25 cellular contexts compared by ENCODE assay signal in genomic region chr3:51935886-51936755, GRCh38. TPM values are rescaled to one million over a fixed set of nuclear protein-coding genes. Genes with fewer than 3 reads are reported as not detected.
A peak's percentile ranks its signal among the peaks of the same experiment; 100 is the strongest.
DNase-seq lines count a peak whose midpoint lies in the region; ATAC-seq and TF ChIP-seq lines count a peak whose summit lies in the region.
"Had no signal": no experiment of that assay in that cellular context is flagged by ENCODE, and none has a peak within 500 bp of the region (broad histone marks: within the 10 kb centered on the region; RNA-seq: fewer than 3 reads in every experiment).

No MANE protein-coding gene starts in this region.

- H3K27ac ChIP-seq in trophoblast cell (ENCODE audit: low read depth, low read length) (no peak overlapping the region), testis (no peak overlapping the region)
- H3K27ac ChIP-seq: BLaER1, PC-9, SJSA1 had no signal

- H3K9ac ChIP-seq in trophoblast cell (ENCODE audit: low read length): peak overlapping the region; percentile 17
- H3K9ac ChIP-seq: BLaER1 had no signal

- H3K79me2 ChIP-seq in trophoblast cell (ENCODE audit: control insufficient read depth, insufficient read depth, low read length, poor library complexity): no peaks in the 10 kb centered on the region

- POLR2A ChIA-PET in activated B cell treated with CpG ODN at 0.5 μM for 24 hours (lab: Charles Lee): interaction anchor here (0.5 kb wide), 1 partner anchor 436 kb away, joined by 11 read pairs; the partner anchor contains the start of gene DCAF1

- H3K4me2 ChIP-seq in trophoblast cell (ENCODE audit: low read length): no peak overlapping the region
- H3K4me2 ChIP-seq: BLaER1, PC-9 had no signal

- no peak overlapping the region for H2AFZ ChIP-seq in trophoblast cell (ENCODE audit: insufficient read depth, low read length, poor library complexity)
- H2AFZ ChIP-seq: PC-9 had no signal

- no peak overlapping the region for H2BK120ac ChIP-seq in trophoblast cell (ENCODE audit: insufficient read depth, low read length, poor library complexity)

- no peaks in the 10 kb centered on the region for H3K27me3 Mint-ChIP-seq in activated T-cell treated with anti-CD3 and anti-CD28 coated beads, Interleukin-2, amount 50 U/mL, for 24 hours
- no peaks in the 10 kb centered on the region for H3K27me3 Mint-ChIP-seq in activated B cell treated with CpG ODN at 0.5 μM for 24 hours
- H3K27me3 Mint-ChIP-seq: CD4-positive, CD25-positive, alpha-beta regulatory T cell had no signal

- H3K14ac ChIP-seq in trophoblast cell (ENCODE audit: low read length): no peak overlapping the region

- no peak overlapping the region for H2BK12ac ChIP-seq in trophoblast cell (ENCODE audit: low read length)

- intact Hi-C loops in activated B cell treated with CpG ODN at 0.5 μM for 24 hours (cut with micrococcal nuclease) (no loop called here), testis (cut with DNase I; ENCODE audit: low total_unique reads) (no loop called here)

- ATAC-seq in activated B cell treated with CpG ODN at 0.5 μM for 24 hours (ENCODE audit: low read depth) (no peak), HG02840 (IDR thresholded peaks at IDR 0.05; ENCODE audit: low FRiP score, unreplicated experiment) (no peak), GM19395 (IDR thresholded peaks at IDR 0.05; ENCODE audit: unreplicated experiment) (no peak)
- ATAC-seq: Right ventricle myocardium inferior had no signal

- H4K91ac ChIP-seq in trophoblast cell (ENCODE audit: low read depth, low read length): no peak overlapping the region

- H3K27me3 ChIP-seq in trophoblast cell (ENCODE audit: insufficient read depth, low read length) (no peaks in the 10 kb centered on the region), testis (no peaks in the 10 kb centered on the region)
- H3K27me3 ChIP-seq: BLaER1, MG63, SJSA1 had no signal

- no peak overlapping the region for H3K4ac ChIP-seq in trophoblast cell (ENCODE audit: low read depth, low read length)

- TF ChIP-seq CTCF in activated B cell treated with CpG ODN at 0.5 μM for 24 hours (IDR thresholded peaks at IDR 0.05): no peak
- TF ChIP-seq CTCF in testis (IDR thresholded peaks at IDR 0.05): no peak

- no peak overlapping the region for H4K8ac ChIP-seq in trophoblast cell (ENCODE audit: low read depth, low read length)

- no peak for TF ChIP-seq POLR2A in testis (IDR thresholded peaks at IDR 0.05)

- no peak overlapping the region for H3K4me3 ChIP-seq in trophoblast cell (ENCODE audit: low read depth, low read length)
- H3K4me3 ChIP-seq in testis: no peak overlapping the region
- H3K4me3 ChIP-seq: BLaER1, MG63, PC-9, SJSA1 had no signal

- H3K4me3 Mint-ChIP-seq in activated T-cell treated with anti-CD3 and anti-CD28 coated beads, Interleukin-2, amount 50 U/mL, for 24 hours: no peak overlapping the region
- H3K4me3 Mint-ChIP-seq in activated B cell treated with CpG ODN at 0.5 μM for 24 hours: no peak overlapping the region
- H3K4me3 Mint-ChIP-seq: CD4-positive, CD25-positive, alpha-beta regulatory T cell had no signal

- H3K36me3 ChIP-seq in trophoblast cell (ENCODE audit: control insufficient read depth in 1 of 2, insufficient read depth in 2 of 2, low read length in 2 of 2) (peaks cover 51 to 53% of the 10 kb centered on the region in 2 experiments), testis (ENCODE audit: low read depth, missing control alignments) (no peaks in the 10 kb centered on the region)

- H3K23ac ChIP-seq in trophoblast cell (ENCODE audit: low read length): no peak overlapping the region

- peaks cover 4 to 5% of the 10 kb centered on the region in 2 experiments for H3K4me1 ChIP-seq in trophoblast cell (ENCODE audit: control insufficient read depth in 1 of 2, insufficient read depth in 2 of 2, low read length in 2 of 2)
- H3K4me1 ChIP-seq in testis: peaks cover 5% of the 10 kb centered on the region

- no peak overlapping the region for H4K12ac ChIP-seq in trophoblast cell (ENCODE audit: low read depth, low read length)

- peaks cover 100% of the 10 kb centered on the region for H3K36me3 Mint-ChIP-seq in activated T-cell treated with anti-CD3 and anti-CD28 coated beads, Interleukin-2, amount 50 U/mL, for 24 hours (ENCODE audit: low read depth)
- peaks cover 80% of the 10 kb centered on the region for H3K36me3 Mint-ChIP-seq in activated B cell treated with CpG ODN at 0.5 μM for 24 hours (ENCODE audit: low read depth)

- peaks cover 2% of the 10 kb centered on the region for H3K9me3 ChIP-seq in trophoblast cell (ENCODE audit: insufficient read depth, low read depth, low read length)
- no peaks in the 10 kb centered on the region for H3K9me3 ChIP-seq in testis
- H3K9me3 ChIP-seq: BLaER1, MG63, SJSA1 had no signal

- no peaks in the 10 kb centered on the region for H3K79me1 ChIP-seq in trophoblast cell (ENCODE audit: low read length)

- CTCF ChIA-PET in activated B cell treated with CpG ODN at 0.5 μM for 24 hours (lab: Charles Lee): interaction anchor here (1.3 kb wide), 1 partner anchor 209 kb away, joined by 3 read pairs; no protein-coding TSS in a partner anchor

- DNase-seq in activated T-cell treated with anti-CD3 and anti-CD28 coated beads, Interleukin-2, amount 50 U/mL, for 24 hours: no peak
- DNase-seq in activated T-cell treated with anti-CD3 and anti-CD28 coated beads for 4 hours (no peak), activated B cell treated with CpG ODN at 0.5 μM for 24 hours (peak; percentile 12), trophoblast cell (no peak), testis (peak; percentile 4)
- DNase-seq in stimulated activated CD4-positive, alpha-beta T cell treated with anti-CD3 and anti-CD28 coated beads, Interleukin-4, amount 100 ng/mL, for 4 hours: no peak
- DNase-seq: 8988T; ACHN; CD4-positive, CD25-positive, alpha-beta regulatory T cell; KG1; NCI-H1105 treated with DMSO at 0.1 percent for 48 hours; NCI-H146; NCI-H1930; NCI-H2107; NCI-H446 treated with DMSO at 0.1 percent for 48 hours; NCI-H526 treated with DMSO at 0.1 percent for 48 hours; PC-9 had no signal

- H2AK5ac ChIP-seq in trophoblast cell (ENCODE audit: low read length): no peak overlapping the region

- no peak overlapping the region for H3K18ac ChIP-seq in trophoblast cell (ENCODE audit: low read length)

- H3K27ac Mint-ChIP-seq in activated T-cell treated with anti-CD3 and anti-CD28 coated beads, Interleukin-2, amount 50 U/mL, for 24 hours: peak overlapping the region; percentile 28
- H3K27ac Mint-ChIP-seq in activated B cell treated with CpG ODN at 0.5 μM for 24 hours: no peak overlapping the region
- H3K27ac Mint-ChIP-seq: CD4-positive, CD25-positive, alpha-beta regulatory T cell had no signal

- H2BK5ac ChIP-seq in trophoblast cell (ENCODE audit: low read depth, low read length, poor library complexity): no peak overlapping the region

- no CpG with 5 or more reads among the region's 25 CpGs for WGBS in trophoblast cell (ENCODE audit: extremely low coverage, insufficient coverage, insufficient read length)
- WGBS in testis, 2 donors: 94 to 95% methylated on average over 16 to 25 of the region's 25 CpGs

- no peaks in the 10 kb centered on the region for H3K9me3 Mint-ChIP-seq in activated T-cell treated with anti-CD3 and anti-CD28 coated beads, Interleukin-2, amount 50 U/mL, for 24 hours
- no peaks in the 10 kb centered on the region for H3K9me3 Mint-ChIP-seq in activated B cell treated with CpG ODN at 0.5 μM for 24 hours
- H3K9me3 Mint-ChIP-seq: CD4-positive, CD25-positive, alpha-beta regulatory T cell had no signal

- peaks cover 29% of the 10 kb centered on the region for H3K4me1 Mint-ChIP-seq in activated T-cell treated with anti-CD3 and anti-CD28 coated beads, Interleukin-2, amount 50 U/mL, for 24 hours (ENCODE audit: low read depth)
- H3K4me1 Mint-ChIP-seq in activated B cell treated with CpG ODN at 0.5 μM for 24 hours: peaks cover 22% of the 10 kb centered on the region

RNA-seq across cellular contexts. Expression of gene RRP9, which starts 5.6 kb away (rescaled TPM):
- total RNA-seq in activated B cell treated with CpG ODN at 0.5 μM for 24 hours (30.7 and 32.4 TPM in 2 replicates), testis (10 to 100 TPM; 11.6 to 18.1 TPM)
- polyA plus RNA-seq in trophoblast cell (2013): 7.4 and 7.8 TPM in 2 replicates
- polyA plus RNA-seq in testis (ENCODE audit: insufficient read depth, low read depth, low replicate concordance): 18.7 TPM

RNA-seq across cellular contexts. Expression of gene PARP3, which starts 6.0 kb away (rescaled TPM):
- total RNA-seq in activated B cell treated with CpG ODN at 0.5 μM for 24 hours (9.7 and 12.7 TPM in 2 replicates), testis (10 to 100 TPM; 17.5 to 24.7 TPM)
- polyA plus RNA-seq in trophoblast cell (2013): 1.1 and 1.4 TPM in 2 replicates
- polyA plus RNA-seq in testis (ENCODE audit: insufficient read depth, low read depth, low replicate concordance): 18.2 TPM

RNA-seq across cellular contexts. Expression of gene GPR62, which starts 19.1 kb away (rescaled TPM):
- total RNA-seq in activated B cell treated with CpG ODN at 0.5 μM for 24 hours: not detected in 2 replicates
- 0.01 TPM in 1 of 2 replicates, not detected in the other for polyA plus RNA-seq in trophoblast cell (2013)
- under 1 TPM; 0.39 to 0.50 TPM for total RNA-seq in testis
- 0.18 TPM for polyA plus RNA-seq in testis (ENCODE audit: insufficient read depth, low read depth, low replicate concordance)
- total RNA-seq: CD4-positive, CD25-positive, alpha-beta regulatory T cell; PC-9; RPMI7951; SJSA1 had no signal
- polyA plus RNA-seq: IMR-90 had no signal

RNA-seq across cellular contexts. Expression of gene PCBP4, which starts 31.1 kb away (rescaled TPM):
- 10.3 and 11.0 TPM in 2 replicates for total RNA-seq in activated B cell treated with CpG ODN at 0.5 μM for 24 hours
- 25.0 and 25.9 TPM in 2 replicates for polyA plus RNA-seq in trophoblast cell (2013)
- 10 to 100 TPM; 47.1 to 54.1 TPM for total RNA-seq in testis
- polyA plus RNA-seq in testis (ENCODE audit: insufficient read depth, low read depth, low replicate concordance): 35.8 TPM

RNA-seq across cellular contexts. Expression of gene IQCF1, which starts 33.0 kb away (rescaled TPM):
- total RNA-seq in activated B cell treated with CpG ODN at 0.5 μM for 24 hours: not detected in 2 replicates
- polyA plus RNA-seq in trophoblast cell (2013): not detected in 2 replicates
- 10 to 100 TPM; 35.3 to 90.1 TPM for total RNA-seq in testis
- 110 TPM for polyA plus RNA-seq in testis (ENCODE audit: insufficient read depth, low read depth, low replicate concordance)
- total RNA-seq: CD4-positive, CD25-positive, alpha-beta regulatory T cell; IMR-90; PC-9; Right ventricle myocardium inferior; RPMI7951; SJSA1 had no signal
- polyA plus RNA-seq: CD4-positive, CD25-positive, alpha-beta regulatory T cell; IMR-90 had no signal

Comparison
In these comparisons a context has a peak if more than half of its experiments do, and no peak if none do; other contexts are left out.
1. DNase-seq: peak in activated B cell treated with CpG ODN at 0.5 μM for 24 hours (single experiment) and testis (single experiment); none in activated T-cell treated with anti-CD3 and anti-CD28 coated beads, Interleukin-2, amount 50 U/mL, for 24 hours (single experiment), activated T-cell treated with anti-CD3 and anti-CD28 coated beads for 4 hours (single experiment), trophoblast cell (0 of 2) and stimulated activated CD4-positive, alpha-beta T cell treated with anti-CD3 and anti-CD28 coated beads, Interleukin-4, amount 100 ng/mL, for 4 hours (0 of 2).